ENCODE assay signal across 8 cellular contexts in the genomic region with DNA sequence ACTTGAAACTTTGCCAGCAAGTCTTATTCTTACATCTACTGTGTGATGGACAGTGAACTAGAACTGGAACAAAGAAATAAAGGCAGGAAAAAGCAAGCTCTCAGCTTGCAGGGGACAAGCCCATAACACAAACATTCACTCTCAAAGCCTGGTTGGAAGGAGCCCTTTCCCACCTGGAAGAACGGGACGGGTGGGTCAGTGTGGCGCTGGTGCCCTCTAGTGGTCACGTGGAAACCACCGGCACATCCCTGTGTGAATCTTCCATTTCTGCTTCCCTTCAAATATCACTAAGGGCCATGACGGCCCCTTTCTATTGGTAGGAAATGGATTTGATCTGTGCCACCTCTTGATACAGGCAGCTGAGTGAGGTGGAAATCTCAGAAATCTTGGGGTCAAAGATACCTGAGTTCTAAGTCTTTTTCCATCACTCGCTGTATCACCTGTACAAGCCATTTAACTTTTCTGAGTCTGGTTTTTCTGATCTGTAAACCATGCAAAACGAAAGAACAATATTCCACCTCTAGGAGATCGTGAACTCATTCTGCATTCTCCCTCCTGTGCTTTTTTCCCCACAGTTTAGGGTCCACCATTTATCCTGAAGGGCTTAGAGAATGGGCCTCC.
DNase-seq lines count a peak whose midpoint lies in the region; ATAC-seq and TF ChIP-seq lines count a peak whose summit lies in the region.

No MANE protein-coding gene starts in this region.

- H3K27ac ChIP-seq in HL-60 (replicated peaks) (no peak overlapping the region), iPS DF 6.9 (ENCODE audit: low read length) (no peak overlapping the region)

- H3K4me3 ChIP-seq in HL-60 (replicated peaks; ENCODE audit: insufficient read depth, low read length) = no peak overlapping the region
- H3K4me3 ChIP-seq in astrocyte of the spinal cord (ENCODE audit: low read depth, low read length) = no peak overlapping the region
- H3K4me3 ChIP-seq in iPS DF 6.9 (ENCODE audit: low read length) = no peak overlapping the region

- no CpG with 5 or more reads among the region's 9 CpGs for WGBS in iPS DF 6.9 (ENCODE audit: insufficient coverage, insufficient read length)

- peaks cover 4% of the 10 kb centered on the region for H3K27me3 ChIP-seq in HL-60 (ENCODE audit: insufficient read depth, poor library complexity, severe bottlenecking)
- no peaks in the 10 kb centered on the region for H3K27me3 ChIP-seq in iPS DF 6.9 (ENCODE audit: control insufficient read depth, insufficient read depth, low read length)

- no peaks in the 10 kb centered on the region for H3K36me3 ChIP-seq in iPS DF 6.9 (ENCODE audit: control insufficient read depth, insufficient read depth, low read length)

- no peaks in the 10 kb centered on the region for H3K4me1 ChIP-seq in iPS DF 6.9 (ENCODE audit: control insufficient read depth, insufficient read depth, low read length)

- no peak for ATAC-seq in HG03025 (IDR thresholded peaks at IDR 0.05; ENCODE audit: low FRiP score, unreplicated experiment)

- DNase-seq in DMS 273 (lab: John Stamatoyannopoulos, UW; ENCODE audit: unreplicated experiment) (peak; percentile 76), DMS 273 treated with DMSO at 0.1 percent for 48 hours (lab: John Stamatoyannopoulos, UW) (no peak), HL-60 (ENCODE audit: low read depth in 1 of 2, low spot score in 1 of 2) (peak; percentile 2 to 13), SK-N-DZ (ENCODE audit: low spot score) (peak; percentile 57), astrocyte of the spinal cord (ENCODE audit: low read depth, low spot score) (peak; percentile 50), iPS DF 6.9 (ENCODE audit: low read depth, low spot score) (peak; percentile 64)
- peak; percentile 60 for DNase-seq in stimulated activated CD4-positive, alpha-beta T cell treated with anti-CD3 and anti-CD28 coated beads, Interleukin-15, amount 100 ng/mL, for 24 hours

- in situ Hi-C loops in astrocyte of the spinal cord (cut with HindIII; ENCODE audit: low sequenced_read_pairs) = no loop called here

- no peaks in the 10 kb centered on the region for H3K9me3 ChIP-seq in iPS DF 6.9 (ENCODE audit: control insufficient read depth, insufficient read depth, low read length)

- peak; percentile 88 for TF ChIP-seq CTCF in HL-60 (IDR thresholded peaks at IDR 0.05; ENCODE audit: insufficient read depth, low read length)
- peak; percentile 93 for TF ChIP-seq CTCF in astrocyte of the spinal cord (IDR thresholded peaks at IDR 0.05; ENCODE audit: low read depth, low read length)
